Comparison of ENCODE assay signal across 1 cellular context in the genomic region with DNA sequence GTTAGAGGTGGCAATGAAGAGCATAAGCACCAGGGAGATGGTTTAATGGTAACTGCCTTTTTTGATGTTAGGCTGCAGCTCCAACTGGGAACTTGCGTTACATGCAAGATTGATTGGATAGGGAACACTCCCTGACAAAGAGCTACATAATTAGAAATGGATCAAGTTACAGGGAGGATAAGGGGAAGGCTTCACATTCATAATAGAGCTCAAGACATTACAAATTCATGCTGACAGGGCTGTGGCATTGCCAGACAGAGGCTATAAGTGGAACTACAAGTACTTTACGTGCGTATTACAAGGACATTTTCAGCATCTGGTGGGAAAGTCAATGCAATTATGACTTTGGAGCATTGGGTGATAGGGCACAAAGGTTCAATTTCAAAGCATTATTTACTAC.
TF ChIP-seq lines count a peak whose summit lies in the region.

No MANE protein-coding gene starts in this region.

TF ChIP-seq in HEK293, 187 proteins besides CTCF, POLR2A, EP300 and RAD21:
- TF ChIP-seq SP7 (tag by site-specific recombination; IDR thresholded peaks at IDR 0.05) (0 out of 2 replicates have a peak, but pooled peaks have one; percentile 17), WT1 (tag by site-specific recombination; IDR thresholded peaks at IDR 0.05) (peak; percentile 94), FEZF1 (tag by site-specific recombination; IDR thresholded peaks at IDR 0.05) (0 out of 2 replicates have a peak, but pooled peaks have one; percentile 23)
- TF ChIP-seq, protein P1, sequence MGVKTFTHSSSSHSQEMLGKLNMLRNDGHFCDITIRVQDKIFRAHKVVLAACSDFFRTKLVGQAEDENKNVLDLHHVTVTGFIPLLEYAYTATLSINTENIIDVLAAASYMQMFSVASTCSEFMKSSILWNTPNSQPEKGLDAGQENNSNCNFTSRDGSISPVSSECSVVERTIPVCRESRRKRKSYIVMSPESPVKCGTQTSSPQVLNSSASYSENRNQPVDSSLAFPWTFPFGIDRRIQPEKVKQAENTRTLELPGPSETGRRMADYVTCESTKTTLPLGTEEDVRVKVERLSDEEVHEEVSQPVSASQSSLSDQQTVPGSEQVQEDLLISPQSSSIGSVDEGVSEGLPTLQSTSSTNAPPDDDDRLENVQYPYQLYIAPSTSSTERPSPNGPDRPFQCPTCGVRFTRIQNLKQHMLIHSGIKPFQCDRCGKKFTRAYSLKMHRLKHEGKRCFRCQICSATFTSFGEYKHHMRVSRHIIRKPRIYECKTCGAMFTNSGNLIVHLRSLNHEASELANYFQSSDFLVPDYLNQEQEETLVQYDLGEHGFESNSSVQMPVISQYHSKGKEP (tag by site-specific recombination; IDR thresholded peaks at IDR 0.05): 0 out of 2 replicates have a peak, but pooled peaks have one; percentile 37
TF ChIP-seq in HEK293: peak in this region for 4; not testable (repeated sequence) for 183.
